Comparison of ENCODE assay signal across 12 cellular contexts in genomic region chr11:92885600-92885999, GRCh38.
DNase-seq lines count a peak whose midpoint lies in the region; TF ChIP-seq lines count a peak whose summit lies in the region.
"Had no signal": no experiment of that assay in that cellular context is flagged by ENCODE, and none has a peak within 500 bp of the region (broad histone marks: within the 10 kb centered on the region; RNA-seq: fewer than 3 reads in every experiment).

No MANE protein-coding gene starts in this region.

- H3K9me3 Mint-ChIP-seq in nephron, result no peaks in the 10 kb centered on the region
- H3K9me3 Mint-ChIP-seq: CD4-positive, alpha-beta memory T cell; H9 had no signal

- H2AFZ ChIP-seq in Loucy (ENCODE audit: low read length) (no peak overlapping the region), OCI-LY7 (ENCODE audit: low read length) (no peak overlapping the region)

- H3K4me1 Mint-ChIP-seq in nephron, result peaks cover 16% of the 10 kb centered on the region

- H3K4me1 ChIP-seq in Loucy (ENCODE audit: insufficient read depth, low read length, poor library complexity, severe bottlenecking) (peaks cover 6% of the 10 kb centered on the region), OCI-LY7 (ENCODE audit: insufficient read depth, low read length, poor library complexity, severe bottlenecking) (no peaks in the 10 kb centered on the region)
- H3K4me1 ChIP-seq: BLaER1, SJSA1 had no signal

- H3K36me3 ChIP-seq in Loucy (ENCODE audit: insufficient read depth, low read length) (no peaks in the 10 kb centered on the region), OCI-LY7 (ENCODE audit: insufficient read depth, low read length) (no peaks in the 10 kb centered on the region)
- H3K36me3 ChIP-seq: BLaER1, SJSA1 had no signal

- H3K4me3 Mint-ChIP-seq in nephron, result no peak overlapping the region
- H3K4me3 Mint-ChIP-seq: CD4-positive, alpha-beta memory T cell; H9 had no signal

- no peaks in the 10 kb centered on the region for H3F3A ChIP-seq in Loucy (ENCODE audit: low read depth)

- no TSS peak for BruUV-seq in OCI-LY7 (replicated peaks; lab: Mats Ljungman, UMichigan)

- TF ChIP-seq CTCF in Loucy (conservative IDR thresholded peaks at IDR 0.05; ENCODE audit: low read length) (no peak), nephron (IDR thresholded peaks at IDR 0.05; ENCODE audit: unreplicated experiment in 3 of 3) (no peak), OCI-LY7 (conservative IDR thresholded peaks at IDR 0.05; ENCODE audit: low read length) (no peak)

- no peaks in the 10 kb centered on the region for H3K27me3 ChIP-seq in Loucy (ENCODE audit: insufficient read depth, low read length, poor library complexity, severe bottlenecking)
- H3K27me3 ChIP-seq: BLaER1, SJSA1 had no signal

- H3K9me2 ChIP-seq in Loucy (replicated peaks; ENCODE audit: low read depth, low read length) (no peaks in the 10 kb centered on the region), OCI-LY7 (ENCODE audit: insufficient read depth, low read length) (no peaks in the 10 kb centered on the region)

- H3K9me3 ChIP-seq in Loucy (ENCODE audit: insufficient read depth, low read depth, low read length) (no peaks in the 10 kb centered on the region), OCI-LY7 (ENCODE audit: low read length) (no peaks in the 10 kb centered on the region)
- H3K9me3 ChIP-seq: SJSA1 had no signal

- DNase-seq in DMS153 treated with DMSO at 0.1 percent for 48 hours (lab: John Stamatoyannopoulos, UW; ENCODE audit: unreplicated experiment) (peak; percentile 40), caudate nucleus (lab: John Stamatoyannopoulos, UW) (peak in 1 of 61 donors; percentile 2), OCI-LY7 (ENCODE audit: low spot score) (no peak), posterior cingulate gyrus (no peak)
- DNase-seq in activated CD4-positive, alpha-beta T cell treated with anti-CD3 and anti-CD28 coated beads for 48 hours, result no peak
- DNase-seq: H9, NCI-H1436 treated with DMSO at 0.1 percent for 48 hours had no signal

- intact Hi-C loops in OCI-LY7 (cut with micrococcal nuclease; ENCODE audit: unreplicated experiment) (loop anchor here (10.0 kb wide), 1 partner anchor 61 kb away; no protein-coding TSS in a partner anchor), posterior cingulate gyrus (cut with DNase I) (no loop called here)

- no peak overlapping the region for H3K9ac ChIP-seq in Loucy (ENCODE audit: low read depth, low read length, poor library complexity, severe bottlenecking)
- H3K9ac ChIP-seq: BLaER1 had no signal

- peak overlapping the region; percentile 23 for H3K4me2 ChIP-seq in Loucy (ENCODE audit: low read depth, low read length, poor library complexity, severe bottlenecking)
- no peak overlapping the region for H3K4me2 ChIP-seq in OCI-LY7 (ENCODE audit: low read length)
- H3K4me2 ChIP-seq: BLaER1 had no signal

- no peaks in the 10 kb centered on the region for H3K27me3 Mint-ChIP-seq in nephron (ENCODE audit: low read depth)

- CTCF ChIA-PET in OCI-LY7 (lab: Charles Lee; ENCODE audit: unreplicated experiment), result no interaction called here

- H4K20me1 ChIP-seq in Loucy (ENCODE audit: insufficient read depth, low read length, poor library complexity, severe bottlenecking) (no peaks in the 10 kb centered on the region), OCI-LY7 (ENCODE audit: insufficient read depth, low read length) (no peaks in the 10 kb centered on the region)
- H4K20me1 ChIP-seq: BLaER1 had no signal

- H3K4me3 ChIP-seq in Loucy (ENCODE audit: low read length, poor library complexity, severe bottlenecking) (no peak overlapping the region), OCI-LY7 (ENCODE audit: low read depth, low read length, poor library complexity, severe bottlenecking) (no peak overlapping the region)
- H3K4me3 ChIP-seq: BLaER1, SJSA1 had no signal

- H3K79me2 ChIP-seq in Loucy (ENCODE audit: insufficient read depth, low read length), result no peaks in the 10 kb centered on the region
- no peaks in the 10 kb centered on the region for H3K79me2 ChIP-seq in OCI-LY7 (ENCODE audit: insufficient read depth, low read depth, low read length)

- H3K27ac ChIP-seq in caudate nucleus (ENCODE audit: low read depth, low read length) (peak overlapping the region; percentile 53), OCI-LY7 (ENCODE audit: low read depth, low read length, poor library complexity, severe bottlenecking) (no peak overlapping the region)
- H3K27ac ChIP-seq: BLaER1, SJSA1 had no signal

- peak overlapping the region in 2 of 3 experiments; percentile 24 to 32 for H3K27ac Mint-ChIP-seq in nephron
- H3K27ac Mint-ChIP-seq: H9 had no signal

- peaks cover 33% of the 10 kb centered on the region for H3K36me3 Mint-ChIP-seq in nephron (ENCODE audit: low read depth)
- H3K36me3 Mint-ChIP-seq: CD4-positive, alpha-beta memory T cell had no signal

- POLR2A ChIA-PET in OCI-LY7 (lab: Charles Lee), result no interaction called here
